Comparison of ENCODE assay signal across 10 cellular contexts in genomic region chr5:14331377-14331776, GRCh38.
A peak's percentile ranks its signal among the peaks of the same experiment; 100 is the strongest.
DNase-seq lines count a peak whose midpoint lies in the region; ATAC-seq and TF ChIP-seq lines count a peak whose summit lies in the region.
"Had no signal": no experiment of that assay in that cellular context is flagged by ENCODE, and none has a peak within 500 bp of the region (broad histone marks: within the 10 kb centered on the region; RNA-seq: fewer than 3 reads in every experiment).

No MANE protein-coding gene starts in this region.

- no peaks in the 10 kb centered on the region for H3K9me3 ChIP-seq in mucosa of descending colon
- H3K9me3 ChIP-seq: right atrium auricular region, stomach had no signal

- no peaks in the 10 kb centered on the region for H3K36me3 ChIP-seq in mucosa of descending colon (ENCODE audit: low read depth)

- H3K4me3 ChIP-seq in NB4 (ENCODE audit: low read depth, low read length) = no peak overlapping the region
- H3K4me3 ChIP-seq in mucosa of descending colon = no peak overlapping the region
- H3K4me3 ChIP-seq: right atrium auricular region, stomach had no signal

- H3K4me1 ChIP-seq in mucosa of descending colon (ENCODE audit: low read depth) = no peaks in the 10 kb centered on the region

- no peak for TF ChIP-seq POLR2A in NB4 (IDR thresholded peaks at IDR 0.05; ENCODE audit: extremely low read depth, insufficient read length)

- peak; percentile 69 for DNase-seq in NB4 (ENCODE audit: low read depth)
- no peak for DNase-seq in mucosa of descending colon
- DNase-seq in NCI-H1436 (lab: John Stamatoyannopoulos, UW) = no peak
- no peak for DNase-seq in substantia nigra (lab: John Stamatoyannopoulos, UW)
- DNase-seq in activated CD4-positive, alpha-beta T cell treated with anti-CD3 and anti-CD28 coated beads, Interleukin-2, amount 50 U/mL, for 4 hours = no peak
- DNase-seq: cerebellar nuclear complex, stomach had no signal

- no peak overlapping the region for H3K27ac ChIP-seq in substantia nigra (ENCODE audit: low read depth, low read length, poor library complexity, severe bottlenecking)
- H3K27ac ChIP-seq: right atrium auricular region had no signal

- TF ChIP-seq CTCF in NB4 (IDR thresholded peaks at IDR 0.05; ENCODE audit: low read depth, low read length) (no peak), mucosa of descending colon (IDR thresholded peaks at IDR 0.05) (no peak)

- intact Hi-C loops in mucosa of descending colon (cut with DNase I, micrococcal nuclease) = no loop called here

- ATAC-seq in GM18861 (IDR thresholded peaks at IDR 0.05; ENCODE audit: unreplicated experiment) (peak; percentile 72), HG02623 (IDR thresholded peaks at IDR 0.05; ENCODE audit: unreplicated experiment) (peak; percentile 66), mucosa of descending colon (peak; percentile 40)
